Comparison of ENCODE assay signal across 9 cellular contexts in genomic region chr11:128687321-128687720, GRCh38. TPM values are rescaled to one million over a fixed set of nuclear protein-coding genes. Genes with fewer than 3 reads are reported as not detected.
DNase-seq lines count a peak whose midpoint lies in the region; TF ChIP-seq lines count a peak whose summit lies in the region.
"Had no signal": no experiment of that assay in that cellular context is flagged by ENCODE, and none has a peak within 500 bp of the region (broad histone marks: within the 10 kb centered on the region; RNA-seq: fewer than 3 reads in every experiment).

No MANE protein-coding gene starts in this region.

- TF ChIP-seq CTCF in suprapubic skin (IDR thresholded peaks at IDR 0.05) = no peak

- no peak for TF ChIP-seq EP300 in suprapubic skin (IDR thresholded peaks at IDR 0.05)

- 5% methylated on average over 11 of the region's 19 CpGs for WGBS in suprapubic skin

- no peak for DNase-seq in activated CD4-positive, alpha-beta T cell treated with anti-CD3 and anti-CD28 coated beads, Interleukin-2, amount 10 ng/mL, durations not matched to agents 24 days and 14 days
- no peak for DNase-seq in activated CD4-positive, alpha-beta T cell treated with anti-CD3 and anti-CD28 coated beads for 1 hour
- no peak for DNase-seq in activated T-helper 2 cell treated with anti-CD3 and anti-CD28 coated beads, Interferon-gamma antibody, Interleukin-2, Interleukin-4, amounts not matched to agents 10 μg/mL and 5 μg/mL and 100 μg/mL, durations not matched to agents 14 hours and 24 hours and 36 hours (ENCODE audit: low spot score)
- DNase-seq in suprapubic skin (ENCODE audit: low spot score in 2 of 2) (no peak), NCI-H2081 treated with DMSO at 0.1 percent for 48 hours (lab: John Stamatoyannopoulos, UW) (no peak), NCI-H2196 treated with DMSO at 0.1 percent for 48 hours (lab: John Stamatoyannopoulos, UW; ENCODE audit: unreplicated experiment) (no peak), HUDEP-2 (lab: John Stamatoyannopoulos, UW; ENCODE audit: unreplicated experiment in 76 of 76) (no peak)
- DNase-seq: DND-41 had no signal

- H3K4me3 ChIP-seq in iPS-18c (ENCODE audit: insufficient read depth, low read depth, low read length) (peak overlapping the region; percentile 47), suprapubic skin (peak overlapping the region; percentile 43)

- peaks cover 78% of the 10 kb centered on the region for H3K27me3 Mint-ChIP-seq in activated CD4-positive, alpha-beta T cell treated with anti-CD3 and anti-CD28 coated beads, Interleukin-2, amount 10 ng/mL, durations not matched to agents 24 days and 14 days
- H3K27me3 Mint-ChIP-seq in activated T-helper 2 cell treated with anti-CD3 and anti-CD28 coated beads, Interferon-gamma antibody, Interleukin-2, Interleukin-4, amounts not matched to agents 10 μg/mL and 5 μg/mL and 100 μg/mL, durations not matched to agents 14 hours and 24 hours and 36 hours (ENCODE audit: low read depth) = peaks cover 81% of the 10 kb centered on the region

- no peaks in the 10 kb centered on the region for H3K36me3 ChIP-seq in suprapubic skin

- H3K4me1 ChIP-seq in suprapubic skin = peaks cover 59% of the 10 kb centered on the region

- H3K27ac Mint-ChIP-seq in activated CD4-positive, alpha-beta T cell treated with anti-CD3 and anti-CD28 coated beads, Interleukin-2, amount 10 ng/mL, durations not matched to agents 24 days and 14 days = no peak overlapping the region
- no peak overlapping the region for H3K27ac Mint-ChIP-seq in activated T-helper 2 cell treated with anti-CD3 and anti-CD28 coated beads, Interferon-gamma antibody, Interleukin-2, Interleukin-4, amounts not matched to agents 10 μg/mL and 5 μg/mL and 100 μg/mL, durations not matched to agents 14 hours and 24 hours and 36 hours

- H3K4me1 Mint-ChIP-seq in activated CD4-positive, alpha-beta T cell treated with anti-CD3 and anti-CD28 coated beads, Interleukin-2, amount 10 ng/mL, durations not matched to agents 24 days and 14 days = peaks cover 42% of the 10 kb centered on the region
- peaks cover 32% of the 10 kb centered on the region for H3K4me1 Mint-ChIP-seq in activated T-helper 2 cell treated with anti-CD3 and anti-CD28 coated beads, Interferon-gamma antibody, Interleukin-2, Interleukin-4, amounts not matched to agents 10 μg/mL and 5 μg/mL and 100 μg/mL, durations not matched to agents 14 hours and 24 hours and 36 hours (ENCODE audit: low read depth)

- H3K4me3 Mint-ChIP-seq in activated CD4-positive, alpha-beta T cell treated with anti-CD3 and anti-CD28 coated beads, Interleukin-2, amount 10 ng/mL, durations not matched to agents 24 days and 14 days = peak overlapping the region; percentile 77
- H3K4me3 Mint-ChIP-seq in activated T-helper 2 cell treated with anti-CD3 and anti-CD28 coated beads, Interferon-gamma antibody, Interleukin-2, Interleukin-4, amounts not matched to agents 10 μg/mL and 5 μg/mL and 100 μg/mL, durations not matched to agents 14 hours and 24 hours and 36 hours (ENCODE audit: low read depth) = peak overlapping the region; percentile 54

- H3K9me3 ChIP-seq in iPS-18c (ENCODE audit: control insufficient read depth, insufficient read depth, low read length) (no peaks in the 10 kb centered on the region), suprapubic skin (no peaks in the 10 kb centered on the region)

- peaks cover 2% of the 10 kb centered on the region for H3K36me3 Mint-ChIP-seq in activated CD4-positive, alpha-beta T cell treated with anti-CD3 and anti-CD28 coated beads, Interleukin-2, amount 10 ng/mL, durations not matched to agents 24 days and 14 days (ENCODE audit: low read depth)
- H3K36me3 Mint-ChIP-seq in activated T-helper 2 cell treated with anti-CD3 and anti-CD28 coated beads, Interferon-gamma antibody, Interleukin-2, Interleukin-4, amounts not matched to agents 10 μg/mL and 5 μg/mL and 100 μg/mL, durations not matched to agents 14 hours and 24 hours and 36 hours (ENCODE audit: low read depth) = no peaks in the 10 kb centered on the region

- intact Hi-C loops in activated CD4-positive, alpha-beta T cell treated with anti-CD3 and anti-CD28 coated beads, Interleukin-2, amount 10 ng/mL, durations not matched to agents 24 days and 14 days (cut with micrococcal nuclease) = no loop called here
- intact Hi-C loops in activated T-helper 2 cell treated with anti-CD3 and anti-CD28 coated beads, Interferon-gamma antibody, Interleukin-2, Interleukin-4, amounts not matched to agents 10 μg/mL and 5 μg/mL and 100 μg/mL, durations not matched to agents 14 hours and 24 hours and 36 hours (cut with micrococcal nuclease) = no loop called here

- H3K9me3 Mint-ChIP-seq in activated CD4-positive, alpha-beta T cell treated with anti-CD3 and anti-CD28 coated beads, Interleukin-2, amount 10 ng/mL, durations not matched to agents 24 days and 14 days = no peaks in the 10 kb centered on the region
- no peaks in the 10 kb centered on the region for H3K9me3 Mint-ChIP-seq in activated T-helper 2 cell treated with anti-CD3 and anti-CD28 coated beads, Interferon-gamma antibody, Interleukin-2, Interleukin-4, amounts not matched to agents 10 μg/mL and 5 μg/mL and 100 μg/mL, durations not matched to agents 14 hours and 24 hours and 36 hours

- H3K27ac ChIP-seq in suprapubic skin = no peak overlapping the region

- TF ChIP-seq POLR2A in suprapubic skin (IDR thresholded peaks at IDR 0.05) = no peak

- H3K27me3 ChIP-seq in suprapubic skin = peaks cover 92% of the 10 kb centered on the region

RNA-seq across cellular contexts. Expression of gene FLI1, which starts 6.6 kb away (rescaled TPM):
- 35.3 and 36.5 TPM in 2 replicates for total RNA-seq in activated CD4-positive, alpha-beta T cell treated with anti-CD3 and anti-CD28 coated beads, Interleukin-2, amount 10 ng/mL, durations not matched to agents 24 days and 14 days
- total RNA-seq in activated T-helper 2 cell treated with anti-CD3 and anti-CD28 coated beads, Interferon-gamma antibody, Interleukin-2, Interleukin-4, amounts not matched to agents 10 μg/mL and 5 μg/mL and 100 μg/mL, durations not matched to agents 14 hours and 24 hours and 36 hours = 38.1 and 38.3 TPM in 2 replicates
- total RNA-seq in suprapubic skin = 10 to 100 TPM in 3 of 4 donors, 1 to 10 TPM in 1; 6.1 to 21.2 (median 15.2) TPM
